Comparison of ENCODE assay signal across 8 cellular contexts in genomic region chr3:127688416-127689265, GRCh38. TPM values are rescaled to one million over a fixed set of nuclear protein-coding genes. Genes with fewer than 3 reads are reported as not detected.
A peak's percentile ranks its signal among the peaks of the same experiment; 100 is the strongest.
DNase-seq lines count a peak whose midpoint lies in the region; ATAC-seq and TF ChIP-seq lines count a peak whose summit lies in the region.
"Had no signal": no experiment of that assay in that cellular context is flagged by ENCODE, and none has a peak within 500 bp of the region (broad histone marks: within the 10 kb centered on the region; RNA-seq: fewer than 3 reads in every experiment).

No MANE protein-coding gene starts in this region.

- no peak for TF ChIP-seq CTCF in RWPE1 (conservative IDR thresholded peaks at IDR 0.05; ENCODE audit: low read depth)

- H3K4me3 ChIP-seq in skeletal muscle tissue (ENCODE audit: low read length in 3 of 3) = peak overlapping the region in 2 of 3 donors; percentile 13 to 47

- POLR2A ChIA-PET in HEK293T (lab: Yijun Ruan, JAX) (no interaction called here), RWPE1 (lab: Yijun Ruan, JAX; ENCODE audit: low non-redundant PET) (no interaction called here)

- H3K27me3 ChIP-seq in skeletal muscle tissue (ENCODE audit: control insufficient read depth in 3 of 3, insufficient read depth in 3 of 3, low read length in 3 of 3) = no peaks in the 10 kb centered on the region

- peak overlapping the region in 2 of 3 donors; percentile 16 to 77 for H3K9ac ChIP-seq in skeletal muscle tissue (ENCODE audit: low read depth in 1 of 3, low read length in 3 of 3)

- H3K27ac ChIP-seq in RWPE1 (peak overlapping the region; percentile 98), skeletal muscle tissue (ENCODE audit: low read depth, low read length) (peak overlapping the region; percentile 75)

- H3K4me1 ChIP-seq in skeletal muscle tissue (ENCODE audit: control insufficient read depth in 3 of 3, insufficient read depth in 3 of 3, low read length in 3 of 3) = peaks cover 32 to 42% (median 39%) of the 10 kb centered on the region in 3 donors

- intact Hi-C loops in left cardiac atrium (cut with DNase I) = no loop called here

- peaks cover 10 to 26% (median 22%) of the 10 kb centered on the region in 3 donors for H3K36me3 ChIP-seq in skeletal muscle tissue (ENCODE audit: control insufficient read depth in 3 of 3, insufficient read depth in 3 of 3, low read length in 3 of 3)

- H3K9me3 ChIP-seq in skeletal muscle tissue (ENCODE audit: control insufficient read depth in 3 of 3, low read length in 3 of 3) = no peaks in the 10 kb centered on the region

- CTCF ChIA-PET in HEK293T (lab: Yijun Ruan, JAX) (interaction anchor here (0.9 kb wide), 1 partner anchor 271 kb away, joined by 3 read pairs; no protein-coding TSS in a partner anchor), RWPE1 (lab: Yijun Ruan, JAX) (interaction anchor here (0.5 to 1.2 kb wide), 3 partner anchors 114 to 305 kb away, joined by 3 to 5 read pairs (median 5); no protein-coding TSS in a partner anchor)

- no peak for DNase-seq in HEK293T (ENCODE audit: extremely low spot score)
- no peak for DNase-seq in RWPE1 (ENCODE audit: low spot score)
- DNase-seq in left cardiac atrium = peak; percentile 35
- DNase-seq in kidney glomerular epithelial cell (lab: John Stamatoyannopoulos, UW) = no peak
- DNase-seq in NCI-H128 (lab: John Stamatoyannopoulos, UW; ENCODE audit: unreplicated experiment) = no peak
- DNase-seq: SHP77 treated with DMSO at 0.1 percent for 48 hours had no signal

- ATAC-seq in left cardiac atrium = peak; percentile 47 to 63
- no peak for ATAC-seq in GM18519 (IDR thresholded peaks at IDR 0.05; ENCODE audit: low FRiP score, unreplicated experiment)

TF ChIP-seq in HEK293T, 16 proteins besides CTCF, POLR2A, EP300 and RAD21:
- no peak for TF ChIP-seq CTBP1 (IDR thresholded peaks at IDR 0.05; ENCODE audit: borderline replicate concordance)
- no peak for TF ChIP-seq ARNT (IDR thresholded peaks at IDR 0.05)
- TF ChIP-seq PKNOX1 (IDR thresholded peaks at IDR 0.05) = peak; percentile 56
- no peak for TF ChIP-seq FOXK2 (IDR thresholded peaks at IDR 0.05)

RNA-seq across cellular contexts. Expression of gene ABTB1, which starts 15.9 kb away (rescaled TPM):
- total RNA-seq in left cardiac atrium (10 to 100 TPM; 21.8 to 34.2 TPM), skeletal muscle tissue (6.3 TPM)

RNA-seq across cellular contexts. Expression of gene PODXL2, which starts 59.7 kb away (rescaled TPM):
- total RNA-seq in left cardiac atrium = 1 to 10 TPM; 1.6 to 3.0 TPM
- 4.2 TPM for total RNA-seq in skeletal muscle tissue
